ENCODE assay signal across 19 cellular contexts in the genomic region with DNA sequence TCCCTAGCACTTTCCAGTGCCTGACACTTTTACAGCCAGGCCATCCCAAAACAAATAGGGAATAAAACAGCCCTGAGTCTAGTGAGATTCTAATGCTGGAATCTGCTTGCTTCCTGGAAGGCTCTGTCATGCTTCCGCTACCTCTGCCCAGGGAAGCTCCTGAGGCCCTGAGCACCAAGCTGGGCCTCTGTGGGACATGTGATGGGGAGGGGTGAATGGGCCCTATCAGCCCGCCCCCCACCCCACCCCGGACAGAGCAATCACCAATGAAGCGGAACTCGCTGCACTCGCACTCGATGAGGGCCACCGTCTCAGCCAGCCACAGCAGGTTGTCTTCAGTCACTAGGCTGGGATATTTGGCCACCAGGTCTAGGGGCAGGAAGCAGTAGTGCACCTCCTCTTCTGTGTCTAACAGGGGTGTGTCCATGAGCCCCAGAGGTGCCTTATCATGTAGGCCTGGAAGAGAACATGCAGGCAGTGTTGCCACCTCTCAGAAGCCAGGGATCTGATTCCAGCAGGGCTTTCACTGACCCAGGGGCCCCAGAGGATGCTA. TPM values are rescaled to one million over a fixed set of nuclear protein-coding genes. Genes with fewer than 3 reads are reported as not detected.
DNase-seq lines count a peak whose midpoint lies in the region; ATAC-seq, FAIRE-seq and TF ChIP-seq lines count a peak whose summit lies in the region.
"Had no signal": no experiment of that assay in that cellular context is flagged by ENCODE, and none has a peak within 500 bp of the region (broad histone marks: within the 10 kb centered on the region; RNA-seq: fewer than 3 reads in every experiment).

No MANE protein-coding gene starts in this region.

- H3K56ac ChIP-seq in mesendoderm (ENCODE audit: low read length): no peak overlapping the region

- no peak overlapping the region for H4K5ac ChIP-seq in mesendoderm (ENCODE audit: low read length)

- H3K23ac ChIP-seq in mesendoderm (ENCODE audit: low read length): no peak overlapping the region

- no peaks in the 10 kb centered on the region for H3K36me3 ChIP-seq in mesendoderm (ENCODE audit: control insufficient read depth, insufficient read depth, low read length)

- no peak overlapping the region for H2AK5ac ChIP-seq in mesendoderm (ENCODE audit: low read length)

- in situ Hi-C loops in GM13976 (cut with MboI; ENCODE audit: low sequenced_read_pairs, unreplicated experiment): no loop called here

- no peak for TF ChIP-seq POLR2A in A549 (IDR thresholded peaks at IDR 0.05; ENCODE audit: low read length)

- DNase-seq in A549 (ENCODE audit: low read depth in 1 of 2, low spot score in 1 of 2): no peak
- DNase-seq in GM13976 (ENCODE audit: low spot score): peak; percentile 24
- no peak for DNase-seq in WTC11 (ENCODE audit: low spot score)
- peak; percentile 8 for DNase-seq in mesendoderm
- no peak for DNase-seq in stimulated activated CD4-positive, alpha-beta T cell treated with anti-CD3 and anti-CD28 coated beads, Interleukin-1b, Interleukin-23, amount 100 ng/mL, for 48 hours
- DNase-seq in DMS153 (lab: John Stamatoyannopoulos, UW): no peak
- DNase-seq: ACHN, DMS79, KG1, NCI-H1092, NCI-H1694, NCI-H2107, NCI-H226, PC-3 had no signal

- no peak for TF ChIP-seq EP300 in A549 (IDR thresholded peaks at IDR 0.05)

- H3K4ac ChIP-seq in mesendoderm (ENCODE audit: low read depth, low read length): no peak overlapping the region

- H3K27me3 Mint-ChIP-seq in WTC11 (ENCODE audit: low read depth): peaks cover 4% of the 10 kb centered on the region
- H3K27me3 Mint-ChIP-seq: CD4-positive, CD25-positive, alpha-beta regulatory T cell had no signal

- WGBS in A549 (ENCODE audit: missing lambda C conversion rate): 85% methylated on average over 6 of the region's 8 CpGs
- no CpG with 5 or more reads among the region's 8 CpGs for WGBS in mesendoderm (ENCODE audit: extremely low coverage, insufficient coverage, low lambda C conversion rate)

- CTCF ChIA-PET in A549 (lab: Yijun Ruan, JAX): interaction anchor here (0.6 to 1.4 kb wide), 3 partner anchors 18 to 893 kb away, joined by 3 read pairs; partner anchors contain the start of gene LRRC36
- CTCF ChIA-PET in WTC11 (lab: Charles Lee): interaction anchor here (0.9 to 1.9 kb wide), 6 partner anchors 18 to 303 kb away, joined by 3 to 9 read pairs (median 4); partner anchors contain the start of genes KCTD19 and LRRC36

- FAIRE-seq in A549 (lab: Jason Lieb, UNC): no peak
- FAIRE-seq: G401.6 had no signal

- no peak overlapping the region for H2BK5ac ChIP-seq in mesendoderm (ENCODE audit: low read length)

- H3K4me3 ChIP-seq in A549: no peak overlapping the region
- no peak overlapping the region for H3K4me3 ChIP-seq in mesendoderm (ENCODE audit: low read length)
- H3K4me3 ChIP-seq: SK-N-MC had no signal

- H3K4me2 ChIP-seq in A549 (no peak overlapping the region), mesendoderm (ENCODE audit: low read length) (no peak overlapping the region)

- ATAC-seq in A549 (peak; percentile 19 to 46; a peak in 2 of 6 replicates), WTC11 (peak; percentile 72), GM18511 (IDR thresholded peaks at IDR 0.05; ENCODE audit: unreplicated experiment) (no peak)
- ATAC-seq: PC-3 had no signal

- H3K36me3 Mint-ChIP-seq in WTC11: no peaks in the 10 kb centered on the region
- H3K36me3 Mint-ChIP-seq: CD4-positive, CD25-positive, alpha-beta regulatory T cell had no signal

- H3K4me1 ChIP-seq in A549: no peaks in the 10 kb centered on the region
- H3K4me1 ChIP-seq in mesendoderm (ENCODE audit: control insufficient read depth, low read depth, low read length): no peaks in the 10 kb centered on the region

- H3K9me3 ChIP-seq in A549: no peaks in the 10 kb centered on the region

- no peaks in the 10 kb centered on the region for H3K4me1 Mint-ChIP-seq in WTC11
- H3K4me1 Mint-ChIP-seq: CD4-positive, CD25-positive, alpha-beta regulatory T cell had no signal

- POLR2A ChIA-PET in A549 (lab: Yijun Ruan, JAX): no interaction called here
- POLR2A ChIA-PET in WTC11 (lab: Charles Lee): no interaction called here

- no peak overlapping the region for H3K27ac Mint-ChIP-seq in WTC11

- no peak overlapping the region for H3K9ac ChIP-seq in mesendoderm (ENCODE audit: low read length)

- H3K27ac ChIP-seq in A549 (no peak overlapping the region), mesendoderm (ENCODE audit: low read depth, low read length) (no peak overlapping the region)
- H3K27ac ChIP-seq: HL-60, SK-N-MC had no signal

- TF ChIP-seq CTCF in A549 (IDR thresholded peaks at IDR 0.05) (no peak), GM13976 (IDR thresholded peaks at IDR 0.05; ENCODE audit: borderline replicate concordance, control extremely low read depth, extremely low read depth, insufficient read depth, missing control alignments) (no peak), WTC11 (IDR thresholded peaks at IDR 0.05) (no peak)

- no peak overlapping the region for H4K8ac ChIP-seq in mesendoderm (ENCODE audit: low read depth, low read length)

- no peaks in the 10 kb centered on the region for H3K27me3 ChIP-seq in mesendoderm (ENCODE audit: insufficient read depth, low read length, poor library complexity)

- TF ChIP-seq RAD21 in A549 (conservative IDR thresholded peaks at IDR 0.05 in 1 of 2, IDR thresholded peaks at IDR 0.05 in 1 of 2): no peak

- H3K18ac ChIP-seq in mesendoderm (ENCODE audit: low read length): no peak overlapping the region

- H3K79me2 ChIP-seq in mesendoderm (ENCODE audit: control insufficient read depth, insufficient read depth, low read length): no peaks in the 10 kb centered on the region

- no peaks in the 10 kb centered on the region for H3K79me1 ChIP-seq in mesendoderm (ENCODE audit: low read length)

- no peak overlapping the region for H2BK15ac ChIP-seq in mesendoderm (replicated peaks; ENCODE audit: low read depth)

- H3K9me3 Mint-ChIP-seq in WTC11: no peaks in the 10 kb centered on the region
- H3K9me3 Mint-ChIP-seq: CD4-positive, CD25-positive, alpha-beta regulatory T cell had no signal

- H3K4me3 Mint-ChIP-seq in WTC11: no peak overlapping the region
- H3K4me3 Mint-ChIP-seq: CD4-positive, CD25-positive, alpha-beta regulatory T cell had no signal

- H2BK120ac ChIP-seq in mesendoderm (ENCODE audit: low read depth, low read length): no peak overlapping the region

TF ChIP-seq in WTC11, 78 proteins besides CTCF, POLR2A, EP300 and RAD21 (continues in another document):
- no peak for TF ChIP-seq HMGXB4 (CRISPR knock-in tag; IDR thresholded peaks at IDR 0.05)

RNA-seq across cellular contexts. Expression of gene KCTD19, which starts 23.6 kb away (rescaled TPM):
- polyA plus RNA-seq in A549 (2011; rRNA removed) (1.1 and 2.4 TPM in 2 replicates), A549 (2017; fragmentation: RNase III; extraction: RNeasy Plus Mini Kit Qiagen cat#74134 plus additional on column Dnase treatment) (0.57 to 1.00 TPM (median 0.76 TPM) in 3 replicates)
- polyA plus RNA-seq in A549 (2012; cell fraction: cytosol; rRNA removed): 0.36 and 0.84 TPM in 2 replicates
- 1.8 and 2.1 TPM in 2 replicates for polyA plus RNA-seq in A549 (2012; cell fraction: nucleus; rRNA removed)
- 1.2 and 4.5 TPM in 2 replicates for polyA minus RNA-seq in A549 (2011; rRNA and poly(A)+ RNA removed)
- 0.85 to 1.1 TPM (median 0.85 TPM) in 3 replicates for total RNA-seq in WTC11 (2021)
- 0.14 TPM for polyA plus RNA-seq in mesendoderm (2013, experiment 1 of 2)
- 0.07 TPM for polyA plus RNA-seq in mesendoderm (2013, experiment 2 of 2)
- total RNA-seq: CD4-positive, CD25-positive, alpha-beta regulatory T cell; PC-3 had no signal
- polyA plus RNA-seq: CD4-positive, CD25-positive, alpha-beta regulatory T cell had no signal

RNA-seq across cellular contexts. Expression of gene PLEKHG4, which starts 23.6 kb away (rescaled TPM):
- polyA plus RNA-seq in A549 (2011; rRNA removed): 10.0 and 17.7 TPM in 2 replicates
- 16.6 and 21.7 TPM in 2 replicates for polyA plus RNA-seq in A549 (2012; cell fraction: cytosol; rRNA removed)
- 99.4 and 105 TPM in 2 replicates for polyA plus RNA-seq in A549 (2012; cell fraction: nucleus; rRNA removed)
- polyA plus RNA-seq in A549 (2017; fragmentation: RNase III; extraction: RNeasy Plus Mini Kit Qiagen cat#74134 plus additional on column Dnase treatment): 15.6 to 16.6 TPM (median 15.9 TPM) in 3 replicates
- 21.7 and 24.1 TPM in 2 replicates for polyA minus RNA-seq in A549 (2011; rRNA and poly(A)+ RNA removed)
- 5.9 to 16.7 TPM (median 15.0 TPM) in 3 replicates for total RNA-seq in WTC11 (2021)
- 1.8 TPM for polyA plus RNA-seq in mesendoderm (2013, experiment 1 of 2)
- 2.0 TPM for polyA plus RNA-seq in mesendoderm (2013, experiment 2 of 2)

RNA-seq across cellular contexts. Expression of gene LRRC36, which starts 23.7 kb away (rescaled TPM):
- polyA plus RNA-seq in A549 (2011; rRNA removed): 0.57 and 0.93 TPM in 2 replicates
- 0.05 and 0.07 TPM in 2 replicates for polyA plus RNA-seq in A549 (2012; cell fraction: cytosol; rRNA removed)
- 0.19 and 0.40 TPM in 2 replicates for polyA plus RNA-seq in A549 (2012; cell fraction: nucleus; rRNA removed)
- polyA plus RNA-seq in A549 (2017; fragmentation: RNase III; extraction: RNeasy Plus Mini Kit Qiagen cat#74134 plus additional on column Dnase treatment): 0.25 to 0.48 TPM (median 0.44 TPM) in 3 replicates
- 0.24 and 0.54 TPM in 2 replicates for polyA minus RNA-seq in A549 (2011; rRNA and poly(A)+ RNA removed)
- total RNA-seq in WTC11 (2021): 0.13 to 0.39 TPM (median 0.18 TPM) in 3 replicates
- not detected for polyA plus RNA-seq in mesendoderm (2013, experiment 1 of 2)
- not detected for polyA plus RNA-seq in mesendoderm (2013, experiment 2 of 2)
- total RNA-seq: CD4-positive, CD25-positive, alpha-beta regulatory T cell; PC-3 had no signal
- polyA plus RNA-seq: CD4-positive, CD25-positive, alpha-beta regulatory T cell had no signal

RNA-seq across cellular contexts. Expression of gene SLC9A5, which starts 54.2 kb away (rescaled TPM):
- polyA plus RNA-seq in A549 (2011; rRNA removed): 0.83 and 1.1 TPM in 2 replicates
- 1.2 and 1.3 TPM in 2 replicates for polyA plus RNA-seq in A549 (2012; cell fraction: cytosol; rRNA removed)
- 8.4 and 9.9 TPM in 2 replicates for polyA plus RNA-seq in A549 (2012; cell fraction: nucleus; rRNA removed)
- 1.6 to 2.6 TPM (median 2.5 TPM) in 3 replicates for polyA plus RNA-seq in A549 (2017; fragmentation: RNase III; extraction: RNeasy Plus Mini Kit Qiagen cat#74134 plus additional on column Dnase treatment)
- 0.99 and 1.6 TPM in 2 replicates for polyA minus RNA-seq in A549 (2011; rRNA and poly(A)+ RNA removed)
- 10.3 to 14.4 TPM (median 12.9 TPM) in 3 replicates for total RNA-seq in WTC11 (2021)
- 1.1 TPM for polyA plus RNA-seq in mesendoderm (2013, experiment 1 of 2)
- 0.95 TPM for polyA plus RNA-seq in mesendoderm (2013, experiment 2 of 2)
- polyA plus RNA-seq: CD4-positive, CD25-positive, alpha-beta regulatory T cell had no signal

RNA-seq across cellular contexts. Expression of gene FHOD1, which starts 55.7 kb away (rescaled TPM):
- polyA plus RNA-seq in A549 (2011; rRNA removed) (16.1 and 18.1 TPM in 2 replicates), A549 (2017; fragmentation: RNase III; extraction: RNeasy Plus Mini Kit Qiagen cat#74134 plus additional on column Dnase treatment) (29.1 to 34.2 TPM (median 33.6 TPM) in 3 replicates)
- 34.2 and 36.9 TPM in 2 replicates for polyA plus RNA-seq in A549 (2012; cell fraction: cytosol; rRNA removed)
- 169 and 214 TPM in 2 replicates for polyA plus RNA-seq in A549 (2012; cell fraction: nucleus; rRNA removed)
- polyA minus RNA-seq in A549 (2011; rRNA and poly(A)+ RNA removed): 23.2 and 31.8 TPM in 2 replicates
- 68.9 to 81.3 TPM (median 71.5 TPM) in 3 replicates for total RNA-seq in WTC11 (2021)
- polyA plus RNA-seq in mesendoderm (2013, experiment 1 of 2): 37.1 TPM
- 37.3 TPM for polyA plus RNA-seq in mesendoderm (2013, experiment 2 of 2)

Comparison
In these comparisons a context has a peak if more than half of its experiments do, and no peak if none do; other contexts are left out.
1. DNase-seq: peak in GM13976 (single experiment) and mesendoderm (single experiment); none in A549 (0 of 2), WTC11 (single experiment), stimulated activated CD4-positive, alpha-beta T cell treated with anti-CD3 and anti-CD28 coated beads, Interleukin-1b, Interleukin-23, amount 100 ng/mL, for 48 hours (single experiment) and DMS153 (single experiment).